ENCODE assay signal across 8 cellular contexts in the genomic region with DNA sequence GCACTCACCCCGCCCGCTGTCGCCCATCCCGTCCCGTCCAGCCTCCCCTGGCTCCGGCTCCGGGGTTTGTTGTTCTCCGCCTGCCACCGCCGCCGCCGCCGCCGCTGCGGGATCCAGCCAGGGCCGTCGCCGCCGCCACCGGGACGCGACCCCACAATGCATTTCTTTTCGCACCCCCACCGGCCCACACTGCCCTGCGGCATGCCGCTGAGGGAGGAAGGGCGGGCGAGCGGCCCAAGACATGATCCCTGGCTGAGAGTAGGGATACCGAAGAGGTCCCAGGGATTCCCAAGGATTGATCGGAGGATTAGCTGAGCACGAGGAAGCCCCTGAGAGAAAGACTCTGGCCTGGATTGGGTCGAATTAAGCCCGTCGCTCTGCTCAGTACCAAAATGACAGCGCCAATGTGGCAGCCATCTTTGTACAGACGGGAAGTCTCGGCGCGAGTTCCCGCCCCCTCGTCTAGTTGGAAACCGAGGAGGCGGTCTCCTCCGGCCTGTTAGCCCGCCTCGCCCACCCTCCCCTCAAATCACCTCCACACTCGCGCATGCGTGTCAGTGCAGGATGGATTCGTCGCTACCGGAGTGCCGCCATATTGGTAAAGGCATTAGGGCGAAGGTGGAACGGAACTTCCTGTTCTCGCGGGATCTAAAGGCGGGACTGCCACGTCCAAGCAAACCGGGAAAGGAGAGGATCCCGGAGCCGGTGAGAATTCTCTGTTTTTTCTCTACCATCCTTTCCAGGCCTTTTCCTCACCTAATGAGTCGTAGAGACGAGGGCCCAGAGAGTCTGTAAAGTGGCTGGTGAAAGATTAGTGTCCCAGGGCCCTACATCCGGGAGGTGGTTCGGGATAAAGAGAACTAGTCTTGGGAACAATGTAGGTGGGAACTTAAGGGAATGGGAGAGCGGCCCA. TPM values are rescaled to one million over a fixed set of nuclear protein-coding genes. Genes with fewer than 3 reads are reported as not detected.
DNase-seq lines count a peak whose midpoint lies in the region; ATAC-seq and TF ChIP-seq lines count a peak whose summit lies in the region.

TSS of gene RXRB (minus strand) at position 432 of the 913 bp plus-strand sequence. CDS start at position 243, 189 bp downstream.
A gene with protein sequence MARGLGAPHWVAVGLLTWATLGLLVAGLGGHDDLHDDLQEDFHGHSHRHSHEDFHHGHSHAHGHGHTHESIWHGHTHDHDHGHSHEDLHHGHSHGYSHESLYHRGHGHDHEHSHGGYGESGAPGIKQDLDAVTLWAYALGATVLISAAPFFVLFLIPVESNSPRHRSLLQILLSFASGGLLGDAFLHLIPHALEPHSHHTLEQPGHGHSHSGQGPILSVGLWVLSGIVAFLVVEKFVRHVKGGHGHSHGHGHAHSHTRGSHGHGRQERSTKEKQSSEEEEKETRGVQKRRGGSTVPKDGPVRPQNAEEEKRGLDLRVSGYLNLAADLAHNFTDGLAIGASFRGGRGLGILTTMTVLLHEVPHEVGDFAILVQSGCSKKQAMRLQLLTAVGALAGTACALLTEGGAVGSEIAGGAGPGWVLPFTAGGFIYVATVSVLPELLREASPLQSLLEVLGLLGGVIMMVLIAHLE (plus strand): TSS at position 634 of the 913 bp plus-strand sequence. CDS start 379 bp downstream, outside the sequence.

- peak; percentile 89 for TF ChIP-seq POLR2A in GM18951 (IDR thresholded peaks at IDR 0.05; ENCODE audit: extremely low read depth, insufficient read depth, insufficient read length)

- peaks cover 71 to 85% of the 10 kb centered on the region in 2 donors for H3K4me1 Mint-ChIP-seq in immature natural killer cell

- no peaks in the 10 kb centered on the region for H3K9me3 Mint-ChIP-seq in immature natural killer cell

- H3K27ac Mint-ChIP-seq in immature natural killer cell, result peak within 1 kb of the TSS; percentile 97 to 100 (median 99)

- TF ChIP-seq CTCF in AG04449 (IDR thresholded peaks at IDR 0.05; ENCODE audit: insufficient read depth, low read length, missing control alignments), result no peak

- CTCF ChIA-PET in AG04449 (lab: Yijun Ruan, JAX), result no interaction called here

- POLR2A ChIA-PET in AG04449 (lab: Yijun Ruan, JAX), result interaction anchor here (1.6 kb wide), 1 partner anchor 8 kb away, joined by 5 read pairs; the partner anchor contains the start of gene RING1

- peak within 1 kb of the TSS; percentile 72 for H3K4me3 ChIP-seq in AG04449 (ENCODE audit: low read depth, low read length)

- peak within 1 kb of the TSS; percentile 99 to 100 (median 99) for H3K4me3 Mint-ChIP-seq in immature natural killer cell

- in situ Hi-C loops in GM18951 (cut with MboI; ENCODE audit: low sequenced_read_pairs, unreplicated experiment), result no loop called here

- DNase-seq in AG04449 (ENCODE audit: low read depth, low spot score), result peak; percentile 94
- DNase-seq in NCI-H446 treated with DMSO at 0.1 percent for 48 hours (lab: John Stamatoyannopoulos, UW), result peak; percentile 97
- DNase-seq in activated CD4-positive, CD25-positive, alpha-beta regulatory T cell treated with anti-CD3 and anti-CD28 coated beads, Interleukin-2, amount 50 U/mL, for 16 hours (ENCODE audit: low read depth, low spot score), result peak; percentile 99
- DNase-seq in central memory CD4-positive, alpha-beta T cell, result peak; percentile 98
- DNase-seq in immature natural killer cell, result peak; percentile 98 to 99 (median 98)
- DNase-seq in smooth muscle cell of the brain vasculature (ENCODE audit: low read depth, low spot score), result peak; percentile 100

- ATAC-seq in HG03342 (IDR thresholded peaks at IDR 0.05; ENCODE audit: unreplicated experiment), result peak; percentile 52

- H3K36me3 Mint-ChIP-seq in immature natural killer cell, result peaks cover 18 to 36% (median 19%) of the 10 kb centered on the region in 3 donors

- peaks cover 14 to 17% (median 15%) of the 10 kb centered on the region in 3 donors for H3K27me3 Mint-ChIP-seq in immature natural killer cell (ENCODE audit: low read depth in 3 of 3)

RNA-seq across cellular contexts. Expression of gene RXRB, which starts in this region (rescaled TPM):
- 10 to 100 TPM in 1 of 3 donors, 1 to 10 TPM in 2; 6.0 to 11.8 (median 6.9) TPM for polyA plus RNA-seq in immature natural killer cell

RNA-seq across cellular contexts. Expression of the second gene that starts in this region (rescaled TPM):
- 10 to 100 TPM; 27.4 to 67.5 (median 45.4) TPM for polyA plus RNA-seq in immature natural killer cell

Comparison
In these comparisons a context has a peak if more than half of its experiments do, and no peak if none do; other contexts are left out.
1. Peak in every context shown above with its lines: DNase-seq, ATAC-seq and H3K4me3 ChIP-seq.